8 cellular contexts compared by ENCODE assay signal in genomic region chr2:69306612-69306896, GRCh38.
DNase-seq lines count a peak whose midpoint lies in the region; ATAC-seq, FAIRE-seq and TF ChIP-seq lines count a peak whose summit lies in the region.

No MANE protein-coding gene starts in this region.

- H3K4me1 ChIP-seq in astrocyte (ENCODE audit: insufficient read depth, low read length) (peaks cover 23% of the 10 kb centered on the region), left lung (peaks cover 21 to 39% of the 10 kb centered on the region in 2 donors), testis (peaks cover 9% of the 10 kb centered on the region)

- H4K20me1 ChIP-seq in astrocyte (ENCODE audit: insufficient read depth, low read length) = no peaks in the 10 kb centered on the region

- no peaks in the 10 kb centered on the region for H3K9me3 ChIP-seq in astrocyte (ENCODE audit: insufficient read depth, low read depth, low read length)
- H3K9me3 ChIP-seq in left lung = peaks cover 0 to 6% of the 10 kb centered on the region in 2 donors
- no peaks in the 10 kb centered on the region for H3K9me3 ChIP-seq in testis

- DNase-seq in activated CD4-positive, alpha-beta T cell treated with anti-CD3 and anti-CD28 coated beads, Interleukin-2, amount 10 ng/mL, durations not matched to agents 24 days and 14 days = no peak
- DNase-seq in activated CD4-positive, alpha-beta T cell treated with anti-CD3 and anti-CD28 coated beads for 1 hour = no peak
- DNase-seq in astrocyte (ENCODE audit: low read depth) (no peak), left lung (no peak), testis (no peak), HuH-7 (ENCODE audit: low spot score) (no peak), DMS 273 (lab: John Stamatoyannopoulos, UW; ENCODE audit: unreplicated experiment) (no peak), OCI-M1 (lab: John Stamatoyannopoulos, UW) (no peak)

- H3K27ac ChIP-seq in astrocyte (ENCODE audit: low read depth, low read length) (no peak overlapping the region), left lung (peak overlapping the region; percentile 66 to 83), testis (peak overlapping the region; percentile 26 to 76)

- no peak for TF ChIP-seq CTCF in astrocyte (IDR thresholded peaks at IDR 0.05; ENCODE audit: insufficient read depth, low read depth, low read length)
- TF ChIP-seq CTCF in left lung (IDR thresholded peaks at IDR 0.05) = no peak
- no peak for TF ChIP-seq CTCF in testis (IDR thresholded peaks at IDR 0.05)

- peak overlapping the region; percentile 54 for H2AFZ ChIP-seq in astrocyte (ENCODE audit: low read depth, low read length)

- no peak for ATAC-seq in left lung

- H3K36me3 ChIP-seq in astrocyte (ENCODE audit: insufficient read depth, low read length) (no peaks in the 10 kb centered on the region), left lung (no peaks in the 10 kb centered on the region), testis (ENCODE audit: low read depth, missing control alignments) (no peaks in the 10 kb centered on the region)

- peak overlapping the region; percentile 84 for H3K9ac ChIP-seq in astrocyte (ENCODE audit: low read length)

- no peaks in the 10 kb centered on the region for H3K36me3 Mint-ChIP-seq in activated CD4-positive, alpha-beta T cell treated with anti-CD3 and anti-CD28 coated beads, Interleukin-2, amount 10 ng/mL, durations not matched to agents 24 days and 14 days (ENCODE audit: low read depth)
- H3K36me3 Mint-ChIP-seq in astrocyte (ENCODE audit: low read depth, unreplicated experiment) = no peaks in the 10 kb centered on the region

- H3K4me1 Mint-ChIP-seq in activated CD4-positive, alpha-beta T cell treated with anti-CD3 and anti-CD28 coated beads, Interleukin-2, amount 10 ng/mL, durations not matched to agents 24 days and 14 days = peaks cover 12% of the 10 kb centered on the region
- peaks cover 3% of the 10 kb centered on the region for H3K4me1 Mint-ChIP-seq in astrocyte (ENCODE audit: low read depth, unreplicated experiment)

- TF ChIP-seq POLR2A in testis (IDR thresholded peaks at IDR 0.05) = no peak

- H3K27me3 Mint-ChIP-seq in activated CD4-positive, alpha-beta T cell treated with anti-CD3 and anti-CD28 coated beads, Interleukin-2, amount 10 ng/mL, durations not matched to agents 24 days and 14 days = peaks cover 44% of the 10 kb centered on the region
- H3K27me3 Mint-ChIP-seq in astrocyte (ENCODE audit: low read depth, unreplicated experiment) = peaks cover 2% of the 10 kb centered on the region

- 1 to 7% methylated on average over 6 to 22 of the region's 24 CpGs for WGBS in testis, 2 donors

- FAIRE-seq in astrocyte (lab: Jason Lieb, UNC) = no peak

- peak overlapping the region; percentile 97 for H3K4me2 ChIP-seq in astrocyte (ENCODE audit: low read length)

- H3K27me3 ChIP-seq in astrocyte (ENCODE audit: insufficient read depth, low read length) = no peaks in the 10 kb centered on the region
- H3K27me3 ChIP-seq in left lung = peaks cover 0 to 23% of the 10 kb centered on the region in 2 donors
- no peaks in the 10 kb centered on the region for H3K27me3 ChIP-seq in testis

- intact Hi-C loops in activated CD4-positive, alpha-beta T cell treated with anti-CD3 and anti-CD28 coated beads, Interleukin-2, amount 10 ng/mL, durations not matched to agents 24 days and 14 days (cut with micrococcal nuclease) = loop anchor here (10.0 kb wide), 1 partner anchor 842 kb away; the partner anchor contains the start of genes APLF and FBXO48
- intact Hi-C loops in left lung (cut with DNase I) (loop anchor here in 1 of 2 donors (5.0 to 10.0 kb wide), 2 partner anchors 284 to 362 kb away; no protein-coding TSS in a partner anchor), testis (cut with DNase I; ENCODE audit: low total_unique reads) (loop anchor here (2.0 kb wide), 1 partner anchor 294 kb away; the partner anchor contains the start of gene ANTXR1)

- H3K27ac Mint-ChIP-seq in activated CD4-positive, alpha-beta T cell treated with anti-CD3 and anti-CD28 coated beads, Interleukin-2, amount 10 ng/mL, durations not matched to agents 24 days and 14 days = no peak overlapping the region
- no peak overlapping the region for H3K27ac Mint-ChIP-seq in astrocyte (ENCODE audit: unreplicated experiment)

- peak overlapping the region; percentile 66 for H3K4me3 ChIP-seq in astrocyte (ENCODE audit: insufficient read depth, low read depth, low read length)
- H3K4me3 ChIP-seq in left lung = peak overlapping the region; percentile 55 to 61
- H3K4me3 ChIP-seq in testis = peak overlapping the region; percentile 53 to 60

- no peaks in the 10 kb centered on the region for H3K79me2 ChIP-seq in astrocyte (ENCODE audit: insufficient read depth, low read length)

- peak overlapping the region; percentile 78 for H3K4me3 Mint-ChIP-seq in activated CD4-positive, alpha-beta T cell treated with anti-CD3 and anti-CD28 coated beads, Interleukin-2, amount 10 ng/mL, durations not matched to agents 24 days and 14 days
- peak overlapping the region; percentile 75 for H3K4me3 Mint-ChIP-seq in astrocyte (ENCODE audit: unreplicated experiment)

- peaks cover 7% of the 10 kb centered on the region for H3K9me3 Mint-ChIP-seq in activated CD4-positive, alpha-beta T cell treated with anti-CD3 and anti-CD28 coated beads, Interleukin-2, amount 10 ng/mL, durations not matched to agents 24 days and 14 days
- peaks cover 5% of the 10 kb centered on the region for H3K9me3 Mint-ChIP-seq in astrocyte (ENCODE audit: unreplicated experiment)
